ENCODE assay signal across 19 cellular contexts in the genomic region with DNA sequence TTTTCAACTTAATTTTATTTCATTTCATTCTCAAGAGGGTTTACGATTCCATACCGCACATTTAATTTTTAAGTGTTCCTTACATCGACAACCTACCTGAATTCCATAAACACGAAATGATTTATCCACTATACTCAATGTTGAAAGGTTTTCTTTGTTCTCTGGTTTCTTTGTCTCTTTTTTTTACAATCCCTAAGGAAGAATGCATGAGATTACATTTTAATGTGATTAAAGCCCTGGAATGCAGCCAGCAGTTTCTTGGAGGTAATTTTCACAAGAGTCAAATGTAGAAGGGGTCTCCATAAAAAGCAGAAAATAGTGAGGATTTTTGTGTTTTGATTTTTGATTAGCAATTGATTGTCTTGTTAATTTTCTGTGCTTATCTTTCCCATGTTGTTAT. TPM values are rescaled to one million over a fixed set of nuclear protein-coding genes. Genes with fewer than 3 reads are reported as not detected.
"Had no signal": no experiment of that assay in that cellular context is flagged by ENCODE, and none has a peak within 500 bp of the region (broad histone marks: within the 10 kb centered on the region; RNA-seq: fewer than 3 reads in every experiment).

No MANE protein-coding gene starts in this region.

- H3K36me3 ChIP-seq: ovary, prostate gland, thoracic aorta, upper lobe of left lung had no signal

- H3K4me1 Mint-ChIP-seq: activated T-helper 17 cell treated with anti-CD3 and anti-CD28 coated beads, Interleukin-2, amount 50 U/mL, for 72 hours; naive thymus-derived CD8-positive, alpha-beta T cell had no signal

- H3K9me3 ChIP-seq: prostate gland, thoracic aorta had no signal

- H3K27ac Mint-ChIP-seq: activated naive CD4-positive, alpha-beta T cell treated with anti-CD3 and anti-CD28 coated beads, Interleukin-2, amount 50 U/mL, for 72 hours; activated T-helper 17 cell treated with anti-CD3 and anti-CD28 coated beads, Interleukin-2, amount 50 U/mL, for 72 hours; naive thymus-derived CD8-positive, alpha-beta T cell had no signal

- H3K4me1 ChIP-seq: prostate gland, upper lobe of left lung had no signal

- DNase-seq: activated CD4-positive, alpha-beta T cell treated with anti-CD3 and anti-CD28 coated beads for 1 hour; activated CD4-positive, alpha-beta T cell treated with anti-CD3 and anti-CD28 coated beads, Interleukin-2, amount 50 U/mL, for 1 hour; activated T-cell treated with anti-CD3 and anti-CD28 coated beads, Interleukin-2, amount 50 U/mL, for 1 hour; aorta; effector CD4-positive, alpha-beta T cell; erythroblast; kidney; naive thymus-derived CD8-positive, alpha-beta T cell; ovary; right cardiac atrium; stimulated activated CD4-positive, alpha-beta T cell treated with anti-CD3 and anti-CD28 coated beads, Interleukin-4, amount 100 ng/mL, for 24 hours; stimulated activated naive CD4-positive, alpha-beta T cell treated with Interleukin-2 at 50 U/mL for 16 hours; upper lobe of left lung had no signal

- H3K4me3 Mint-ChIP-seq: activated T-helper 17 cell treated with anti-CD3 and anti-CD28 coated beads, Interleukin-2, amount 50 U/mL, for 72 hours; brain; naive thymus-derived CD8-positive, alpha-beta T cell had no signal

- H3K36me3 Mint-ChIP-seq: brain had no signal

- H3K4me3 ChIP-seq: lung, ovary, prostate gland, thoracic aorta, upper lobe of left lung had no signal

- H3K27me3 ChIP-seq: ovary, upper lobe of left lung had no signal

RNA-seq across cellular contexts. Expression of a gene that starts 59.2 kb away (rescaled TPM):
- total RNA-seq: naive thymus-derived CD8-positive, alpha-beta T cell had no signal
